ENCODE assay signal across 8 cellular contexts in genomic region chr19:53868892-53869804, GRCh38. TPM values are rescaled to one million over a fixed set of nuclear protein-coding genes. Genes with fewer than 3 reads are reported as not detected.
A peak's percentile ranks its signal among the peaks of the same experiment; 100 is the strongest.
DNase-seq lines count a peak whose midpoint lies in the region; ATAC-seq and TF ChIP-seq lines count a peak whose summit lies in the region.

No MANE protein-coding gene starts in this region.

- peak overlapping the region; percentile 94 for H3K9ac ChIP-seq in SK-N-SH

- H3K79me2 ChIP-seq in SK-N-SH (ENCODE audit: insufficient read depth) (peaks cover 42% of the 10 kb centered on the region), osteoblast (ENCODE audit: insufficient read depth, low read length) (peaks cover 31% of the 10 kb centered on the region)

- no peaks in the 10 kb centered on the region for H3K9me2 ChIP-seq in SK-N-SH

- no peak overlapping the region for H3K27ac Mint-ChIP-seq in activated naive CD4-positive, alpha-beta T cell treated with anti-CD3 and anti-CD28 coated beads, Interleukin-2, amount 50 U/mL, for 24 hours

- POLR2A ChIA-PET in SK-N-SH (lab: Yijun Ruan, JAX), result interaction anchor here (0.5 to 2.2 kb wide), 3 partner anchors 8 to 315 kb away, joined by 4 to 16 read pairs (median 4); no protein-coding TSS in a partner anchor

- ATAC-seq in HG03457 (IDR thresholded peaks at IDR 0.05; ENCODE audit: unreplicated experiment), result peak; percentile 33

- intact Hi-C loops in testis (cut with DNase I; ENCODE audit: low total_unique reads), result no loop called here

- H3F3A ChIP-seq in SK-N-SH (replicated peaks; ENCODE audit: insufficient read depth), result peaks cover 11% of the 10 kb centered on the region

- TF ChIP-seq RAD21 in SK-N-SH (IDR thresholded peaks at IDR 0.05; ENCODE audit: low read length), result no peak

- WGBS in SK-N-SH (ENCODE audit: low lambda C conversion rate), result 0% methylated on average over 13 of the region's 75 CpGs
- WGBS in testis, 2 donors, result 0 to 1% methylated on average over 3 to 37 of the region's 75 CpGs

- H3K4me1 Mint-ChIP-seq in activated naive CD4-positive, alpha-beta T cell treated with anti-CD3 and anti-CD28 coated beads, Interleukin-2, amount 50 U/mL, for 24 hours, result peaks cover 58% of the 10 kb centered on the region

- H3K27me3 Mint-ChIP-seq in activated naive CD4-positive, alpha-beta T cell treated with anti-CD3 and anti-CD28 coated beads, Interleukin-2, amount 50 U/mL, for 24 hours, result no peaks in the 10 kb centered on the region

- H3K27me3 ChIP-seq in SK-N-SH (ENCODE audit: insufficient read depth) (no peaks in the 10 kb centered on the region), osteoblast (ENCODE audit: insufficient read depth, low read length) (no peaks in the 10 kb centered on the region), testis (no peaks in the 10 kb centered on the region)

- H3K4me3 Mint-ChIP-seq in activated naive CD4-positive, alpha-beta T cell treated with anti-CD3 and anti-CD28 coated beads, Interleukin-2, amount 50 U/mL, for 24 hours, result peak overlapping the region; percentile 96

- TF ChIP-seq POLR2A in testis (IDR thresholded peaks at IDR 0.05), result no peak

- peak overlapping the region; percentile 79 to 86 for H3K4me3 ChIP-seq in SK-N-SH (ENCODE audit: low read depth in 2 of 2, low read length in 1 of 2)
- peak overlapping the region; percentile 84 for H3K4me3 ChIP-seq in osteoblast (ENCODE audit: insufficient read depth, low read length)
- H3K4me3 ChIP-seq in testis, result peak overlapping the region; percentile 61 to 80

- no peak overlapping the region for H2AFZ ChIP-seq in SK-N-SH (ENCODE audit: low read depth)
- no peak overlapping the region for H2AFZ ChIP-seq in osteoblast (ENCODE audit: low read length)

- H3K4me1 ChIP-seq in SK-N-SH (ENCODE audit: control insufficient read depth in 1 of 2, insufficient read depth in 2 of 2, low read depth in 1 of 2, low read length in 1 of 2) (peaks cover 5 to 16% of the 10 kb centered on the region in 2 experiments; a peak in 2 of 4 replicates), osteoblast (ENCODE audit: insufficient read depth, low read length) (peaks cover 15% of the 10 kb centered on the region), testis (peaks cover 18% of the 10 kb centered on the region)

- DNase-seq in NCI-H1092 treated with DMSO at 0.1 percent for 48 hours (lab: John Stamatoyannopoulos, UW), result peak; percentile 27
- no peak for DNase-seq in NCI-H1092 (lab: John Stamatoyannopoulos, UW)
- peak; percentile 91 for DNase-seq in SK-N-SH
- peak; percentile 61 for DNase-seq in globus pallidus (ENCODE audit: low spot score)
- peak; percentile 98 for DNase-seq in osteoblast (ENCODE audit: insufficient read length, low spot score, missing footprints)
- peak; percentile 86 for DNase-seq in testis

- H3K36me3 Mint-ChIP-seq in activated naive CD4-positive, alpha-beta T cell treated with anti-CD3 and anti-CD28 coated beads, Interleukin-2, amount 50 U/mL, for 24 hours, result peaks cover 14% of the 10 kb centered on the region

- H3K9me3 Mint-ChIP-seq in activated naive CD4-positive, alpha-beta T cell treated with anti-CD3 and anti-CD28 coated beads, Interleukin-2, amount 50 U/mL, for 24 hours, result no peaks in the 10 kb centered on the region

- TF ChIP-seq EP300 in SK-N-SH (IDR thresholded peaks at IDR 0.05; ENCODE audit: borderline replicate concordance in 1 of 2, low read depth in 1 of 2, low read length in 1 of 2), result peak in 1 of 2 experiments; percentile 49; a peak in 1 of 4 replicates

- H3K4me2 ChIP-seq in SK-N-SH (peak overlapping the region; percentile 93), osteoblast (ENCODE audit: insufficient read depth, low read length) (peak overlapping the region; percentile 91)

- CTCF ChIA-PET in SK-N-SH (lab: Yijun Ruan, JAX), result interaction anchor here (1.0 to 2.1 kb wide), 3 partner anchors 10 to 156 kb away, joined by 3 to 10 read pairs (median 4); no protein-coding TSS in a partner anchor

- H3K27ac ChIP-seq in SK-N-SH (ENCODE audit: low read depth in 2 of 2, low read length in 1 of 2), result peak overlapping the region; percentile 90 to 93
- peak overlapping the region; percentile 88 for H3K27ac ChIP-seq in osteoblast (ENCODE audit: low read depth, low read length)
- peak overlapping the region; percentile 94 to 95 for H3K27ac ChIP-seq in testis

- TF ChIP-seq CTCF in SK-N-SH (IDR thresholded peaks at IDR 0.05), result peak; percentile 17; the same call in 1 of the 2 replicates
- no peak for TF ChIP-seq CTCF in osteoblast (IDR thresholded peaks at IDR 0.05; ENCODE audit: extremely low read depth, low read depth, low read length)
- peak in 2 of 3 experiments; percentile 20 to 33 for TF ChIP-seq CTCF in testis (IDR thresholded peaks at IDR 0.05)

- H3K9me3 ChIP-seq in SK-N-SH, result no peaks in the 10 kb centered on the region
- no peaks in the 10 kb centered on the region for H3K9me3 ChIP-seq in osteoblast (ENCODE audit: low read depth, low read length)
- H3K9me3 ChIP-seq in testis, result no peaks in the 10 kb centered on the region

- H3K36me3 ChIP-seq in SK-N-SH (replicated peaks in 1 of 2; ENCODE audit: control insufficient read depth in 1 of 2, insufficient read depth in 2 of 2, low read length in 1 of 2) (peaks cover 8 to 9% of the 10 kb centered on the region in 2 experiments), osteoblast (ENCODE audit: insufficient read depth, low read length) (peaks cover 17% of the 10 kb centered on the region), testis (ENCODE audit: low read depth, missing control alignments) (no peaks in the 10 kb centered on the region)

- H4K20me1 ChIP-seq in SK-N-SH (ENCODE audit: insufficient read depth), result peaks cover 33% of the 10 kb centered on the region
- H4K20me1 ChIP-seq in osteoblast (ENCODE audit: insufficient read depth, low read length), result peaks cover 24% of the 10 kb centered on the region

TF ChIP-seq in SK-N-SH, 30 proteins besides CTCF, POLR2A, EP300 and RAD21 (continues in another document):
- TF ChIP-seq CHD2 (IDR thresholded peaks at IDR 0.05; ENCODE audit: low read length, partially characterized antibody) (no peak), TEAD4 (IDR thresholded peaks at IDR 0.05; ENCODE audit: borderline replicate concordance, insufficient read depth) (no peak), PBX3 (IDR thresholded peaks at IDR 0.05) (peak; percentile 78), MAX (IDR thresholded peaks at IDR 0.05; ENCODE audit: low read depth) (peak; percentile 30), ELF1 (IDR thresholded peaks at IDR 0.05) (peak; percentile 58; the same call in 1 of the 2 replicates), EZH2phosphoT487 (IDR thresholded peaks at IDR 0.05; ENCODE audit: borderline replicate concordance, low read depth) (no peak), MXI1 (IDR thresholded peaks at IDR 0.05; ENCODE audit: low read depth, low read length) (peak; percentile 65), FOXM1 (IDR thresholded peaks at IDR 0.05; ENCODE audit: low read depth) (no peak), TCF12 (IDR thresholded peaks at IDR 0.05) (peak; percentile 83), GABPA (IDR thresholded peaks at IDR 0.05; ENCODE audit: low read depth) (peak; percentile 65; the same call in 1 of the 2 replicates), YY1 (IDR thresholded peaks at IDR 0.05; ENCODE audit: low read depth) (0 out of 2 replicates have a peak, but pooled peaks have one; percentile 29), NFIC (IDR thresholded peaks at IDR 0.05; ENCODE audit: borderline replicate concordance) (0 out of 2 replicates have a peak, but pooled peaks have one; percentile 11), RXRA (IDR thresholded peaks at IDR 0.05; ENCODE audit: borderline replicate concordance, low read depth) (peak; percentile 85; the same call in 1 of the 2 replicates)

RNA-seq across cellular contexts. Expression of gene MYADM, which starts 1.5 kb away (rescaled TPM):
- 28.3 and 38.7 TPM in 2 replicates for polyA plus RNA-seq in SK-N-SH (2012; rRNA removed)
- 23.0 and 25.4 TPM in 2 replicates for polyA plus RNA-seq in SK-N-SH (2012; cell fraction: cytosol; rRNA removed)
- 49.8 and 50.7 TPM in 2 replicates for polyA plus RNA-seq in SK-N-SH (2012; cell fraction: nucleus; rRNA removed)
- total RNA-seq in osteoblast, result 16.2 and 17.4 TPM in 2 replicates
- 10 to 100 TPM; 48.7 to 57.8 TPM for total RNA-seq in testis
- polyA plus RNA-seq in testis (ENCODE audit: insufficient read depth, low read depth, low replicate concordance), result 128 TPM

RNA-seq across cellular contexts. Expression of gene PRKCG, which starts 12.8 kb away (rescaled TPM):
- polyA plus RNA-seq in SK-N-SH (2012; rRNA removed) (0.08 and 0.26 TPM in 2 replicates), testis (ENCODE audit: insufficient read depth, low read depth, low replicate concordance) (4.3 TPM)
- 0.03 and 0.07 TPM in 2 replicates for polyA plus RNA-seq in SK-N-SH (2012; cell fraction: cytosol; rRNA removed)
- polyA plus RNA-seq in SK-N-SH (2012; cell fraction: nucleus; rRNA removed), result 1.2 and 1.4 TPM in 2 replicates
- total RNA-seq in osteoblast (under 0.01 TPM in 1 of 2 replicates, not detected in the other), testis (10 to 100 TPM in 1 of 2 donors, 1 to 10 TPM in 1; 3.7 to 10.6 TPM)

RNA-seq across cellular contexts. Expression of gene CACNG7, which starts 39.9 kb away (rescaled TPM):
- polyA plus RNA-seq in SK-N-SH (2012; rRNA removed), result 25.7 and 30.7 TPM in 2 replicates
- 18.5 and 29.5 TPM in 2 replicates for polyA plus RNA-seq in SK-N-SH (2012; cell fraction: cytosol; rRNA removed)
- 34.0 and 43.1 TPM in 2 replicates for polyA plus RNA-seq in SK-N-SH (2012; cell fraction: nucleus; rRNA removed)
- total RNA-seq in osteoblast, result not detected in 2 replicates
- under 1 TPM; 0.39 to 0.81 TPM for total RNA-seq in testis
- 0.53 TPM for polyA plus RNA-seq in testis (ENCODE audit: insufficient read depth, low read depth, low replicate concordance)

RNA-seq across cellular contexts. Expression of gene NLRP12, which starts 45.0 kb away (rescaled TPM):
- polyA plus RNA-seq in SK-N-SH (2012; rRNA removed), result 0.02 and 0.05 TPM in 2 replicates
- polyA plus RNA-seq in SK-N-SH (2012; cell fraction: cytosol; rRNA removed), result 0.01 TPM in 2 replicates
- polyA plus RNA-seq in SK-N-SH (2012; cell fraction: nucleus; rRNA removed), result 0.05 TPM in 1 of 2 replicates, not detected in the other
- total RNA-seq in osteoblast, result under 0.01 TPM in 1 of 2 replicates, not detected in the other
- 1 to 10 TPM in 1 of 2 donors, under 1 TPM in 1; 0.16 to 1.5 TPM for total RNA-seq in testis
- polyA plus RNA-seq in testis (ENCODE audit: insufficient read depth, low read depth, low replicate concordance), result not detected
